ENCODE assay signal across 11 cellular contexts in the genomic region with DNA sequence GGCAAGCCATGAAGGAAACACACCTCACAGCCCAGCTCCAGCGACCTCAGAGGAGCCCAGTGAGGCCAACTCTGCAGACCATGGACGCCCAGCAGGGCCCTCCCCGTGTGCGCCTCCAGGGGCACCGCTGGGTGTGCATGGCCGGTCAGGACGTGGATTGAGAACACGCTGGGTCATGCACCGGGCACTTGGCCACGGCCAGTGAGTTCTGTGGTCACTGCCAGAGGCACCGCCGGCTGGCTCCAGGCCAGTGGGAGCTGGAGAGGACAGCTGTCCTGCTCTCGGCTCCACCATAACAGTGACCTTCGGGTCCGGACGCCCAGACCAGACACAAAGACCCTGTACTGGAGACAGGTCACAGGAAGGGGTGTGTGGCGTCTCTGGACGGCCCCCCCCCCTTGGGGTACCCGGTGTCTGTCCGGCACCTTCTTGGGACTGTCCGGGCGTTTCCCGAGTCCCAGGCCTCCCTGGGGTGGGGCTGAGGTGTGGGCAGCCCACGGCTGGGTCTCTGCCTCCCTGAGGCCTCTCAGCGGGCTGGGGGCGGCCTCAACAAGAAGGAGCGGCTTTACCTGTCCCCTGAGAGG. TPM values are rescaled to one million over a fixed set of nuclear protein-coding genes. Genes with fewer than 3 reads are reported as not detected.
DNase-seq lines count a peak whose midpoint lies in the region; ATAC-seq and TF ChIP-seq lines count a peak whose summit lies in the region.
"Had no signal": no experiment of that assay in that cellular context is flagged by ENCODE, and none has a peak within 500 bp of the region (broad histone marks: within the 10 kb centered on the region; RNA-seq: fewer than 3 reads in every experiment).

No MANE protein-coding gene starts in this region.

- H3K27ac ChIP-seq in adrenal gland, result no peak overlapping the region
- H3K27ac ChIP-seq: cardiac muscle cell had no signal

- no peak for TF ChIP-seq CTCF in adrenal gland (IDR thresholded peaks at IDR 0.05)
- no peak for TF ChIP-seq CTCF in progenitor cell of endocrine pancreas (IDR thresholded peaks at IDR 0.05; ENCODE audit: unreplicated experiment)

- no peak overlapping the region for H3K27ac Mint-ChIP-seq in progenitor cell of endocrine pancreas
- H3K27ac Mint-ChIP-seq: naive B cell; stimulated activated effector memory CD8-positive, alpha-beta T cell treated with anti-CD3 and anti-CD28 coated beads, Interleukin-12 subunit alpha, Interleukin-12 subunit beta, amount 100 ng/mL, for 72 hours had no signal

- H3K36me3 Mint-ChIP-seq in progenitor cell of endocrine pancreas (ENCODE audit: insufficient read depth), result no peaks in the 10 kb centered on the region
- H3K36me3 Mint-ChIP-seq: naive B cell; stimulated activated effector memory CD8-positive, alpha-beta T cell treated with anti-CD3 and anti-CD28 coated beads, Interleukin-12 subunit alpha, Interleukin-12 subunit beta, amount 100 ng/mL, for 72 hours had no signal

- intact Hi-C loops in adrenal gland (cut with DNase I), result loop anchor here in 1 of 2 donors (5.0 kb wide), 1 partner anchor 286 kb away; no protein-coding TSS in a partner anchor
- intact Hi-C loops in left ventricle myocardium superior (cut with micrococcal nuclease), result no loop called here

- peaks cover 10% of the 10 kb centered on the region for H3K4me1 Mint-ChIP-seq in progenitor cell of endocrine pancreas (ENCODE audit: low read depth)
- H3K4me1 Mint-ChIP-seq: stimulated activated effector memory CD8-positive, alpha-beta T cell treated with anti-CD3 and anti-CD28 coated beads, Interleukin-12 subunit alpha, Interleukin-12 subunit beta, amount 100 ng/mL, for 72 hours had no signal

- DNase-seq in Caki2 (ENCODE audit: low read depth) (peak; percentile 40), adrenal gland (peak; percentile 48 to 87 (median 73)), left ventricle myocardium superior (peak; percentile 69), progenitor cell of endocrine pancreas (ENCODE audit: low spot score, unreplicated experiment) (peak; percentile 10), DMS114 treated with DMSO at 0.1 percent for 48 hours (lab: John Stamatoyannopoulos, UW; ENCODE audit: unreplicated experiment) (no peak), NCI-H1105 treated with DMSO at 0.1 percent for 48 hours (lab: John Stamatoyannopoulos, UW) (no peak)
- no peak for DNase-seq in activated CD4-positive, alpha-beta T cell treated with anti-CD3 and anti-CD28 coated beads, Interleukin-2, amount 50 U/mL, for 1 hour

- H3K9me3 ChIP-seq in adrenal gland (replicated peaks in 1 of 3), result no peaks in the 10 kb centered on the region

- in situ Hi-C loops in Caki2 (cut with HindIII; ENCODE audit: low pct_unique_long_range_greater_than_20kb, low sequenced_read_pairs), result no loop called here

- peak; percentile 79 for ATAC-seq in left ventricle myocardium superior
- no peak for ATAC-seq in GM18868 (IDR thresholded peaks at IDR 0.05; ENCODE audit: unreplicated experiment)
- ATAC-seq: stimulated activated effector memory CD8-positive, alpha-beta T cell treated with anti-CD3 and anti-CD28 coated beads, Interleukin-12 subunit alpha, Interleukin-12 subunit beta, amount 100 ng/mL, for 72 hours had no signal

- WGBS in adrenal gland, 4 donors, result 20 to 47% (median 39%) methylated on average over 4 to 27 of the region's 27 CpGs

- H3K4me1 ChIP-seq in adrenal gland (replicated peaks in 1 of 2), result no peaks in the 10 kb centered on the region

- H3K27me3 ChIP-seq in adrenal gland, result peaks cover 19% of the 10 kb centered on the region

- no peaks in the 10 kb centered on the region for H3K36me3 ChIP-seq in adrenal gland (replicated peaks in 1 of 2)
- H3K36me3 ChIP-seq: cardiac muscle cell had no signal

- H3K4me3 Mint-ChIP-seq in progenitor cell of endocrine pancreas (ENCODE audit: low read depth), result no peak overlapping the region
- H3K4me3 Mint-ChIP-seq: stimulated activated effector memory CD8-positive, alpha-beta T cell treated with anti-CD3 and anti-CD28 coated beads, Interleukin-12 subunit alpha, Interleukin-12 subunit beta, amount 100 ng/mL, for 72 hours had no signal

- peaks cover 30% of the 10 kb centered on the region for H3K27me3 Mint-ChIP-seq in progenitor cell of endocrine pancreas

- H3K9me3 Mint-ChIP-seq in progenitor cell of endocrine pancreas (ENCODE audit: low read depth), result no peaks in the 10 kb centered on the region
- H3K9me3 Mint-ChIP-seq: stimulated activated effector memory CD8-positive, alpha-beta T cell treated with anti-CD3 and anti-CD28 coated beads, Interleukin-12 subunit alpha, Interleukin-12 subunit beta, amount 100 ng/mL, for 72 hours had no signal

- H3K4me3 ChIP-seq in adrenal gland, result no peak overlapping the region
- H3K4me3 ChIP-seq: cardiac muscle cell had no signal

- no peak for TF ChIP-seq POLR2A in adrenal gland (IDR thresholded peaks at IDR 0.05)

RNA-seq across cellular contexts. Expression of a gene that starts 50.4 kb away (rescaled TPM):
- not detected in 2 replicates for total RNA-seq in Caki2 (2014; rRNA removed; shearing (Covaris generic); ENCODE audit: low replicate concordance)
- total RNA-seq in adrenal gland (not detected), left ventricle myocardium superior (not detected), progenitor cell of endocrine pancreas (28.3 and 43.9 TPM in 2 replicates)
- polyA plus RNA-seq in adrenal gland, result under 1 TPM in 2 of 3 donors, not detected in 1; 0.37 to 0.40 TPM

Comparison
In these comparisons a context has a peak if more than half of its experiments do, and no peak if none do; other contexts are left out.
1. DNase-seq: peak in Caki2 (single experiment), adrenal gland (7 of 7), left ventricle myocardium superior (single experiment) and progenitor cell of endocrine pancreas (single experiment); none in DMS114 treated with DMSO at 0.1 percent for 48 hours (single experiment), NCI-H1105 treated with DMSO at 0.1 percent for 48 hours (single experiment) and activated CD4-positive, alpha-beta T cell treated with anti-CD3 and anti-CD28 coated beads, Interleukin-2, amount 50 U/mL, for 1 hour (single experiment).
2. RNA of a gene that starts 50.4 kb away (total RNA-seq): 28.3 to 43.9 TPM in progenitor cell of endocrine pancreas; not detected in Caki2, not detected in adrenal gland and not detected in left ventricle myocardium superior (single experiment); every median in the first group is over 10 times any median in the second.